ENCODE assay signal across 18 cellular contexts in genomic region chr18:62175521-62175920, GRCh38.
"Had no signal": no experiment of that assay in that cellular context is flagged by ENCODE, and none has a peak within 500 bp of the region (broad histone marks: within the 10 kb centered on the region; RNA-seq: fewer than 3 reads in every experiment).

No MANE protein-coding gene starts in this region.

- ATAC-seq: heart left ventricle; mucosa of descending colon; naive thymus-derived CD8-positive, alpha-beta T cell; right cardiac atrium had no signal

- DNase-seq: cortex of kidney; dorsolateral prefrontal cortex; effector CD8-positive, alpha-beta T cell; foreskin melanocyte; heart left ventricle; hippocampal formation; kidney glomerular epithelial cell; mammary epithelial cell; mucosa of descending colon; naive thymus-derived CD8-positive, alpha-beta T cell; posterior cingulate gyrus; right cardiac atrium; small intestine; stimulated activated CD4-positive, alpha-beta T cell treated with anti-CD3 and anti-CD28 coated beads, Interleukin-12 subunit alpha, Interleukin-12 subunit beta, amount 100 ng/mL, for 4 hours; stimulated activated naive CD4-positive, alpha-beta T cell treated with Interleukin-2 at 50 U/mL for 16 hours; tibial artery; upper lobe of left lung; uterus had no signal

- H3K27ac Mint-ChIP-seq: naive thymus-derived CD8-positive, alpha-beta T cell had no signal

- H3K27me3 Mint-ChIP-seq: naive thymus-derived CD8-positive, alpha-beta T cell had no signal

- H3K4me3 Mint-ChIP-seq: naive thymus-derived CD8-positive, alpha-beta T cell had no signal

- H3K9me3 Mint-ChIP-seq: naive thymus-derived CD8-positive, alpha-beta T cell had no signal
